In the genomic region with DNA sequence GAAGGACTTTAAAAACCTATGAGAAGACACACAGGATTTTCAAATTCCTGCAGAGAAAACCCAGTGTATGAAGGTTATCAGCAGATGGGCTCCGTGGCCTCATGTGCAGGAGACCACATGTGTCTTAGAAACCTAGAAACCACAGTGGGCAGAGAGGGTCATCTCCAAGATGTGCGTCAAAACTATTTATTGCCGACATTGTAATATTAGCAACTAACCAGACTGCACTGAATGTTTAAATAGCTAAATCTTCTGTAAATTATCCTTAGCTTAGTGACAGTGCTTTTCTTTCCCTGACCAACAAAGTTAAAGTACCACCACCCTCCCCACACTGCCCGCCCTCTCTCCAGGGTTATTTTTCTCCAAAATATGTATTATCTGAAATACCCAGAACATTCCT, we compare ENCODE assay signal across 37 cellular contexts.
"Had no signal": no experiment of that assay in that cellular context is flagged by ENCODE, and none has a peak within 500 bp of the region (broad histone marks: within the 10 kb centered on the region; RNA-seq: fewer than 3 reads in every experiment).

No MANE protein-coding gene starts in this region.

- H3K9me3 ChIP-seq: adrenal gland, body of pancreas, breast epithelium had no signal

- FAIRE-seq: astrocyte, TTC549 had no signal

- H3K36me3 ChIP-seq: adrenal gland, brain microvascular endothelial cell, breast epithelium had no signal

- ATAC-seq: activated CD8-positive, alpha-beta T cell treated with anti-CD3 and anti-CD28 coated beads for 36 hours; activated naive CD4-positive, alpha-beta T cell treated with anti-CD3 and anti-CD28 coated beads, Interleukin-2, amount 50 U/mL, for 72 hours; activated T-cell treated with anti-CD3 and anti-CD28 coated beads, Interleukin-2, amount 50 U/mL, for 4 hours; activated T-cell treated with anti-CD3 and anti-CD28 coated beads, Interleukin-2, amount 50 U/mL, for 72 hours; activated T-helper 17 cell treated with anti-CD3 and anti-CD28 coated beads, Interleukin-2, amount 50 U/mL, for 72 hours; body of pancreas had no signal

- H3K27me3 ChIP-seq: adrenal gland, body of pancreas, brain microvascular endothelial cell, breast epithelium had no signal

- H3K4me3 ChIP-seq: adrenal gland, body of pancreas, breast epithelium had no signal

- H3K36me3 Mint-ChIP-seq: activated CD4-positive, alpha-beta memory T cell treated with anti-CD3 and anti-CD28 coated beads for 36 hours; activated naive CD8-positive, alpha-beta T cell treated with anti-CD3 and anti-CD28 coated beads for 36 hours had no signal

- H3K9me3 Mint-ChIP-seq: activated B cell treated with CpG ODN at 0.5 μM for 24 hours; activated CD4-positive, alpha-beta memory T cell treated with anti-CD3 and anti-CD28 coated beads for 36 hours; activated CD4-positive, alpha-beta T cell treated with anti-CD3 and anti-CD28 coated beads, Interleukin-2, amount 10 ng/mL, durations not matched to agents 24 days and 14 days; activated CD8-positive, alpha-beta T cell treated with anti-CD3 and anti-CD28 coated beads for 36 hours; activated naive CD4-positive, alpha-beta T cell treated with anti-CD3 and anti-CD28 coated beads for 36 hours; activated naive CD4-positive, alpha-beta T cell treated with anti-CD3 and anti-CD28 coated beads, Interleukin-2, amount 50 U/mL, for 72 hours; activated naive CD8-positive, alpha-beta T cell treated with anti-CD3 and anti-CD28 coated beads for 36 hours; activated T-cell treated with anti-CD3 and anti-CD28 coated beads, Interleukin-2, amount 50 U/mL, for 4 hours; activated T-cell treated with anti-CD3 and anti-CD28 coated beads, Interleukin-2, amount 50 U/mL, for 72 hours; activated T-helper 1 cell treated with anti-CD3 and anti-CD28 coated beads, Interleukin-12 subunit alpha, Interleukin-12 subunit beta, Interleukin-2, Interleukin-4 antibody, amounts not matched to agents 30 ng/mL and 10 ng/mL and 1 ng/mL, durations not matched to agents 14 hours and 24 hours and 36 hours; activated T-helper 17 cell treated with anti-CD3 and anti-CD28 coated beads, Interleukin-2, amount 50 U/mL, for 72 hours; T-helper 1 cell treated with Interleukin-12 subunit alpha and Interleukin-12 subunit beta and Interleukin-4 antibody, amounts not matched to agents 30 μg/mL and 1 μg/mL, for 36 hours; T-helper 2 cell treated with Interferon-gamma antibody and Interleukin-4, amounts not matched to agents 5 μg/mL and 100 μg/mL, for 36 hours had no signal

- H3K4me1 ChIP-seq: adrenal gland, body of pancreas, breast epithelium had no signal

- H3K27ac ChIP-seq: adrenal gland, body of pancreas, brain microvascular endothelial cell, breast epithelium, VCaP had no signal

- H3K27ac Mint-ChIP-seq: activated B cell treated with CpG ODN at 0.5 μM for 24 hours; activated CD4-positive, alpha-beta memory T cell treated with anti-CD3 and anti-CD28 coated beads for 36 hours; activated CD4-positive, alpha-beta T cell treated with anti-CD3 and anti-CD28 coated beads, Interleukin-2, amount 10 ng/mL, durations not matched to agents 24 days and 14 days; activated CD8-positive, alpha-beta T cell treated with anti-CD3 and anti-CD28 coated beads for 36 hours; activated naive CD4-positive, alpha-beta T cell treated with anti-CD3 and anti-CD28 coated beads for 36 hours; activated naive CD4-positive, alpha-beta T cell treated with anti-CD3 and anti-CD28 coated beads, Interleukin-2, amount 50 U/mL, for 72 hours; activated naive CD8-positive, alpha-beta T cell treated with anti-CD3 and anti-CD28 coated beads for 36 hours; activated T-cell treated with anti-CD3 and anti-CD28 coated beads, Interleukin-2, amount 50 U/mL, for 72 hours; activated T-helper 1 cell treated with anti-CD3 and anti-CD28 coated beads, Interleukin-12 subunit alpha, Interleukin-12 subunit beta, Interleukin-2, Interleukin-4 antibody, amounts not matched to agents 30 ng/mL and 10 ng/mL and 1 ng/mL, durations not matched to agents 14 hours and 24 hours and 36 hours; activated T-helper 17 cell treated with anti-CD3 and anti-CD28 coated beads, Interleukin-2, amount 50 U/mL, for 72 hours; T-helper 1 cell treated with Interleukin-12 subunit alpha and Interleukin-12 subunit beta and Interleukin-4 antibody, amounts not matched to agents 30 μg/mL and 1 μg/mL, for 36 hours; T-helper 2 cell treated with Interferon-gamma antibody and Interleukin-4, amounts not matched to agents 5 μg/mL and 100 μg/mL, for 36 hours had no signal

- H3K4me1 Mint-ChIP-seq: activated B cell treated with CpG ODN at 0.5 μM for 24 hours; activated CD4-positive, alpha-beta T cell treated with anti-CD3 and anti-CD28 coated beads, Interleukin-2, amount 10 ng/mL, durations not matched to agents 24 days and 14 days; activated naive CD8-positive, alpha-beta T cell treated with anti-CD3 and anti-CD28 coated beads for 36 hours; activated T-helper 17 cell treated with anti-CD3 and anti-CD28 coated beads, Interleukin-2, amount 50 U/mL, for 72 hours had no signal

- DNase-seq: activated B cell treated with CpG ODN at 0.5 μM for 24 hours; activated CD4-positive, alpha-beta memory T cell treated with anti-CD3 and anti-CD28 coated beads for 36 hours; activated CD4-positive, alpha-beta T cell treated with anti-CD3 and anti-CD28 coated beads for 4 hours; activated CD4-positive, alpha-beta T cell treated with anti-CD3 and anti-CD28 coated beads, Interleukin-2, amount 10 ng/mL, durations not matched to agents 24 days and 14 days; activated CD4-positive, alpha-beta T cell treated with anti-CD3 and anti-CD28 coated beads, Interleukin-2, amount 50 U/mL, for 1 hour; activated CD4-positive, alpha-beta T cell treated with anti-CD3 and anti-CD28 coated beads, Interleukin-2, amount 50 U/mL, for 4 hours; activated CD4-positive, CD25-positive, alpha-beta regulatory T cell treated with anti-CD3 and anti-CD28 coated beads, Interleukin-2, amount 50 U/mL, for 72 hours; activated CD8-positive, alpha-beta memory T cell treated with anti-CD3 and anti-CD28 coated beads, Interleukin-2, amount 50 U/mL, for 4 hours; activated CD8-positive, alpha-beta T cell treated with anti-CD3 and anti-CD28 coated beads for 36 hours; activated effector memory CD4-positive, alpha-beta T cell treated with anti-CD3 and anti-CD28 coated beads, Interleukin-2, amount 50 U/mL, for 16 hours; activated gamma-delta T cell treated with Interleukin-2 at 50 U/mL for 16 hours; activated naive CD4-positive, alpha-beta T cell; activated naive CD4-positive, alpha-beta T cell treated with anti-CD3 and anti-CD28 coated beads for 36 hours; activated naive CD4-positive, alpha-beta T cell treated with anti-CD3 and anti-CD28 coated beads, Interleukin-2, amount 50 U/mL, for 16 hours; activated naive CD8-positive, alpha-beta T cell treated with anti-CD3 and anti-CD28 coated beads for 36 hours; activated T-cell treated with anti-CD3 and anti-CD28 coated beads for 4 hours; activated T-cell treated with anti-CD3 and anti-CD28 coated beads, Interleukin-2, amount 50 U/mL, for 1 hour; activated T-cell treated with anti-CD3 and anti-CD28 coated beads, Interleukin-2, amount 50 U/mL, for 4 hours; activated T-cell treated with anti-CD3 and anti-CD28 coated beads, Interleukin-2, amount 50 U/mL, for 72 hours; adrenal gland; amniotic stem cell; aorta; body of pancreas; brain microvascular endothelial cell; central memory CD4-positive, alpha-beta T cell; T-helper 1 cell; T-helper 2 cell; T-helper 9 cell had no signal

- H3K4me3 Mint-ChIP-seq: activated B cell treated with CpG ODN at 0.5 μM for 24 hours; activated CD4-positive, alpha-beta memory T cell treated with anti-CD3 and anti-CD28 coated beads for 36 hours; activated CD4-positive, alpha-beta T cell treated with anti-CD3 and anti-CD28 coated beads, Interleukin-2, amount 10 ng/mL, durations not matched to agents 24 days and 14 days; activated CD8-positive, alpha-beta T cell treated with anti-CD3 and anti-CD28 coated beads for 36 hours; activated naive CD4-positive, alpha-beta T cell treated with anti-CD3 and anti-CD28 coated beads for 36 hours; activated naive CD8-positive, alpha-beta T cell treated with anti-CD3 and anti-CD28 coated beads for 36 hours; activated T-cell treated with anti-CD3 and anti-CD28 coated beads, Interleukin-2, amount 50 U/mL, for 4 hours; activated T-cell treated with anti-CD3 and anti-CD28 coated beads, Interleukin-2, amount 50 U/mL, for 72 hours; activated T-helper 1 cell treated with anti-CD3 and anti-CD28 coated beads, Interleukin-12 subunit alpha, Interleukin-12 subunit beta, Interleukin-2, Interleukin-4 antibody, amounts not matched to agents 30 ng/mL and 10 ng/mL and 1 ng/mL, durations not matched to agents 14 hours and 24 hours and 36 hours; activated T-helper 17 cell treated with anti-CD3 and anti-CD28 coated beads, Interleukin-2, amount 50 U/mL, for 72 hours; T-helper 1 cell treated with Interleukin-12 subunit alpha and Interleukin-12 subunit beta and Interleukin-4 antibody, amounts not matched to agents 30 μg/mL and 1 μg/mL, for 36 hours; T-helper 2 cell treated with Interferon-gamma antibody and Interleukin-4, amounts not matched to agents 5 μg/mL and 100 μg/mL, for 36 hours had no signal
